ENCODE assay signal across 15 cellular contexts in the genomic region with DNA sequence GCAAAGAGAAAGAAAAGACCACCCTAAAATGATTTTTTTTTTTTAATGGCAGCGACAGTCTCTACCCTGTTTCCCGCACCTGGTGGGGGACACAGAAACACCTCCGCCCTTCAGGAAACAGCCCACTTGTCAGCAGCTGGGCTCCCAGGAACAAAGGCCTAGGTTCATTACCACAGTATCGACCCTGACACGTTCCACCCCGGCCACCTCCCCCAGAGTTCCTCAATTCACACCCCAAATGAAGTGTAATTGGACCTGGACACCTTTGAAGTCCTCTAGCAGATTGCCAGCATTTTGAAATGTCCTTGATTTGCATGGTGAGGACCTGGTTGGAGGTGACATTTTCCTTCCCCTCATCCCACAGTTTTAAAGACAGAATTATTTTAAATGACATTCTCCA.
DNase-seq lines count a peak whose midpoint lies in the region; ATAC-seq and TF ChIP-seq lines count a peak whose summit lies in the region.
"Had no signal": no experiment of that assay in that cellular context is flagged by ENCODE, and none has a peak within 500 bp of the region (broad histone marks: within the 10 kb centered on the region; RNA-seq: fewer than 3 reads in every experiment).

No MANE protein-coding gene starts in this region.

- H3K9ac ChIP-seq in endodermal cell (ENCODE audit: extremely low read depth, low read length, poor library complexity, severe bottlenecking) (no peak overlapping the region), neural progenitor cell (no peak overlapping the region)

- H3F3A ChIP-seq in neural progenitor cell (ENCODE audit: low read depth), result no peaks in the 10 kb centered on the region

- no peaks in the 10 kb centered on the region for H4K20me1 ChIP-seq in neural progenitor cell (ENCODE audit: low read depth)

- DNase-seq in H7 (peak; percentile 39), NCI-H1092 (lab: John Stamatoyannopoulos, UW) (peak; percentile 80), endodermal cell (no peak), neural progenitor cell (ENCODE audit: low spot score) (no peak), SKM-1 treated with dmso at 0.1 percent for 144 hours (lab: John Stamatoyannopoulos, UW; ENCODE audit: unreplicated experiment) (no peak), HEK293T (ENCODE audit: extremely low spot score) (no peak)
- no peak for DNase-seq in natural killer cell treated with Interleukin-12 subunit alpha and Interleukin-12 subunit beta and Interleukin-15 and Interleukin-18, amount 100 ng/mL, for 72 hours (ENCODE audit: low spot score)
- DNase-seq: NCI-H1105 treated with DMSO at 0.1 percent for 48 hours, NCI-H187, NCI-H2171 treated with DMSO at 0.1 percent for 48 hours, NCI-H446, NCI-H69, T-helper 1 cell had no signal

- H3K4me1 Mint-ChIP-seq in endodermal cell (peaks cover 15% of the 10 kb centered on the region), neural progenitor cell (peaks cover 13% of the 10 kb centered on the region)
- peaks cover 0 to 1% of the 10 kb centered on the region in 2 donors for H3K4me1 Mint-ChIP-seq in natural killer cell treated with Interleukin-12 subunit alpha and Interleukin-12 subunit beta and Interleukin-15 and Interleukin-18, amount 100 ng/mL, for 72 hours (ENCODE audit: low read depth in 2 of 2)

- H3K27ac ChIP-seq in endodermal cell (ENCODE audit: low read depth, low read length) (no peak overlapping the region), neural progenitor cell (no peak overlapping the region)
- H3K27ac ChIP-seq: C4-2B had no signal

- H3K79me2 ChIP-seq in neural progenitor cell (ENCODE audit: low read depth), result no peaks in the 10 kb centered on the region

- no peak overlapping the region for H3K4me3 Mint-ChIP-seq in endodermal cell
- no peak overlapping the region for H3K4me3 Mint-ChIP-seq in neural progenitor cell
- H3K4me3 Mint-ChIP-seq in natural killer cell treated with Interleukin-12 subunit alpha and Interleukin-12 subunit beta and Interleukin-15 and Interleukin-18, amount 100 ng/mL, for 72 hours, result no peak overlapping the region

- POLR2A ChIA-PET in HEK293T (lab: Yijun Ruan, JAX), result no interaction called here

- no peak for ATAC-seq in natural killer cell treated with Interleukin-12 subunit alpha and Interleukin-12 subunit beta and Interleukin-15 and Interleukin-18, amount 100 ng/mL, for 72 hours

- H3K4me3 ChIP-seq in H7 (ENCODE audit: insufficient read depth, low read depth, low read length), result no peak overlapping the region
- no peak overlapping the region for H3K4me3 ChIP-seq in endodermal cell (ENCODE audit: low read length)
- H3K4me3 ChIP-seq in neural progenitor cell, result no peak overlapping the region

- WGBS in endodermal cell (ENCODE audit: insufficient coverage in 1 of 2, insufficient read length in 1 of 2), 2 experiments, result 40% methylated on average over 6 of the region's 6 CpGs; no CpG with 5 or more reads in 1 of the 2 experiments

- no peak overlapping the region for H3K4me2 ChIP-seq in neural progenitor cell

- CTCF ChIA-PET in HEK293T (lab: Yijun Ruan, JAX), result no interaction called here

- H2AFZ ChIP-seq in neural progenitor cell (replicated peaks), result no peak overlapping the region

- H3K36me3 Mint-ChIP-seq in endodermal cell (ENCODE audit: low read depth) (no peaks in the 10 kb centered on the region), neural progenitor cell (no peaks in the 10 kb centered on the region)
- H3K36me3 Mint-ChIP-seq in natural killer cell treated with Interleukin-12 subunit alpha and Interleukin-12 subunit beta and Interleukin-15 and Interleukin-18, amount 100 ng/mL, for 72 hours, result no peaks in the 10 kb centered on the region

- H3K4me1 ChIP-seq in endodermal cell (ENCODE audit: control insufficient read depth, insufficient read depth, low read length), result peaks cover 4% of the 10 kb centered on the region
- H3K4me1 ChIP-seq in neural progenitor cell, result peaks cover 9% of the 10 kb centered on the region

- peaks cover 49% of the 10 kb centered on the region for H3K9me3 Mint-ChIP-seq in endodermal cell
- H3K9me3 Mint-ChIP-seq in neural progenitor cell, result peaks cover 15% of the 10 kb centered on the region
- no peaks in the 10 kb centered on the region for H3K9me3 Mint-ChIP-seq in natural killer cell treated with Interleukin-12 subunit alpha and Interleukin-12 subunit beta and Interleukin-15 and Interleukin-18, amount 100 ng/mL, for 72 hours
- H3K9me3 Mint-ChIP-seq: HFFc6 had no signal

- H3K27me3 ChIP-seq in H7 (ENCODE audit: control insufficient read depth, insufficient read depth, low read length), result peaks cover 3% of the 10 kb centered on the region; the same call in 1 of the 2 replicates
- no peaks in the 10 kb centered on the region for H3K27me3 ChIP-seq in endodermal cell (ENCODE audit: control insufficient read depth, insufficient read depth, low read length, poor library complexity, severe bottlenecking)
- peaks cover 1% of the 10 kb centered on the region for H3K27me3 ChIP-seq in neural progenitor cell

- H3K9me3 ChIP-seq in endodermal cell (ENCODE audit: control insufficient read depth, low read length) (no peaks in the 10 kb centered on the region), neural progenitor cell (ENCODE audit: low read depth) (no peaks in the 10 kb centered on the region)

- H3K36me3 ChIP-seq in H7 (replicated peaks; ENCODE audit: control insufficient read depth, insufficient read depth, low read length) (no peaks in the 10 kb centered on the region), endodermal cell (ENCODE audit: control insufficient read depth, insufficient read depth, low read length) (no peaks in the 10 kb centered on the region), neural progenitor cell (no peaks in the 10 kb centered on the region)

- H3K27ac Mint-ChIP-seq in endodermal cell (peak overlapping the region; percentile 22), neural progenitor cell (peak overlapping the region; percentile 42)
- H3K27ac Mint-ChIP-seq in natural killer cell treated with Interleukin-12 subunit alpha and Interleukin-12 subunit beta and Interleukin-15 and Interleukin-18, amount 100 ng/mL, for 72 hours, result no peak overlapping the region

- H3K27me3 Mint-ChIP-seq in endodermal cell (ENCODE audit: insufficient read depth) (peaks cover 10% of the 10 kb centered on the region), neural progenitor cell (ENCODE audit: insufficient read depth, low read depth) (peaks cover 5% of the 10 kb centered on the region)
- H3K27me3 Mint-ChIP-seq in natural killer cell treated with Interleukin-12 subunit alpha and Interleukin-12 subunit beta and Interleukin-15 and Interleukin-18, amount 100 ng/mL, for 72 hours, result peaks cover 0 to 6% of the 10 kb centered on the region in 2 donors

- TF ChIP-seq CTCF in endodermal cell (conservative IDR thresholded peaks at IDR 0.05), result no peak
- TF ChIP-seq CTCF in neural progenitor cell (IDR thresholded peaks at IDR 0.05), result no peak

TF ChIP-seq in HEK293T, 16 proteins besides CTCF, POLR2A, EP300 and RAD21:
- TF ChIP-seq FOXM1 (IDR thresholded peaks at IDR 0.05; ENCODE audit: borderline replicate concordance) (no peak), LEF1 (IDR thresholded peaks at IDR 0.05; ENCODE audit: borderline replicate concordance) (no peak), BHLHE40 (IDR thresholded peaks at IDR 0.05; ENCODE audit: borderline replicate concordance) (no peak), SUZ12 (IDR thresholded peaks at IDR 0.05) (no peak), NFRKB (IDR thresholded peaks at IDR 0.05) (no peak), PKNOX1 (IDR thresholded peaks at IDR 0.05) (no peak), L3MBTL2 (conservative IDR thresholded peaks at IDR 0.05) (no peak), FOXA1 (IDR thresholded peaks at IDR 0.05) (no peak), SP1 (IDR thresholded peaks at IDR 0.05) (no peak), ARNT (IDR thresholded peaks at IDR 0.05) (no peak), ZNF384 (IDR thresholded peaks at IDR 0.05) (no peak)

Comparison
In these comparisons a context has a peak if more than half of its experiments do, and no peak if none do; other contexts are left out.
1. DNase-seq: peak in H7 (single experiment) and NCI-H1092 (single experiment); none in endodermal cell (single experiment), neural progenitor cell (single experiment), SKM-1 treated with dmso at 0.1 percent for 144 hours (single experiment), HEK293T (single experiment) and natural killer cell treated with Interleukin-12 subunit alpha and Interleukin-12 subunit beta and Interleukin-15 and Interleukin-18, amount 100 ng/mL, for 72 hours (single experiment).
2. H3K27ac Mint-ChIP-seq: peak in endodermal cell (single experiment) and neural progenitor cell (single experiment); none in natural killer cell treated with Interleukin-12 subunit alpha and Interleukin-12 subunit beta and Interleukin-15 and Interleukin-18, amount 100 ng/mL, for 72 hours (0 of 2).